Comparison of ENCODE assay signal across 21 cellular contexts in the genomic region with DNA sequence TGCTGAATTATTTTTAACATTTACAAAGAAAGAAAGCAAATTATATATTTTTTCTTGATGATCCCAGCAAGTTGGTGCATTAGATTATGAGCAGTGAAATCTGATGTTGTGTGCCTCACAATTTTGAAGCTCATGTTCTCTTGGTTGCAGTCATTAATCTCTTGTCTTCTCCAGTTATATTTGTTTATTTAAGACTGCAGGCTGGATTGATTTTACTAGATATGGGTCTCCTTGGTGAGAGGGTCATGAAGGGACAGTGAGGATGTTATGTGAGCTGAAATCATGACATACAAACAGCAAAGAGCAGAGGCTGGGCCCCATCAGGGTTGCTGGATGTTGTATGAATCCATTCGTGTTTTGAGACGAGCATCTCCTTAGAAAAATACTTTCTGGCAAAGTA.
"Had no signal": no experiment of that assay in that cellular context is flagged by ENCODE, and none has a peak within 500 bp of the region (broad histone marks: within the 10 kb centered on the region; RNA-seq: fewer than 3 reads in every experiment).

No MANE protein-coding gene starts in this region.

- H3K4me3 ChIP-seq: cardiac muscle cell, left lung, neural progenitor cell, prostate gland, right atrium auricular region, thyroid gland, uterus had no signal

- H3K27ac ChIP-seq: cardiac muscle cell, epithelial cell of prostate, left lung, neural progenitor cell, prostate gland, right atrium auricular region, thyroid gland, uterus had no signal

- H3K27ac Mint-ChIP-seq: activated CD4-positive, alpha-beta memory T cell treated with anti-CD3 and anti-CD28 coated beads for 36 hours; activated CD4-positive, alpha-beta T cell treated with anti-CD3 and anti-CD28 coated beads for 36 hours; activated naive CD8-positive, alpha-beta T cell treated with anti-CD3 and anti-CD28 coated beads for 36 hours; neural progenitor cell; T-helper 2 cell treated with Interferon-gamma antibody and Interleukin-4, amounts not matched to agents 5 μg/mL and 100 μg/mL, for 36 hours; WTC11 had no signal

- H3K36me3 Mint-ChIP-seq: activated CD4-positive, alpha-beta memory T cell treated with anti-CD3 and anti-CD28 coated beads for 36 hours; activated naive CD8-positive, alpha-beta T cell treated with anti-CD3 and anti-CD28 coated beads for 36 hours; neural progenitor cell; WTC11 had no signal

- ATAC-seq: activated CD4-positive, alpha-beta T cell treated with anti-CD3 and anti-CD28 coated beads for 36 hours; left lung; WTC11 had no signal

- H3K9me3 Mint-ChIP-seq: activated CD4-positive, alpha-beta memory T cell treated with anti-CD3 and anti-CD28 coated beads for 36 hours; activated naive CD8-positive, alpha-beta T cell treated with anti-CD3 and anti-CD28 coated beads for 36 hours; T-helper 2 cell treated with Interferon-gamma antibody and Interleukin-4, amounts not matched to agents 5 μg/mL and 100 μg/mL, for 36 hours; WTC11 had no signal

- DNase-seq: activated CD4-positive, alpha-beta memory T cell treated with anti-CD3 and anti-CD28 coated beads for 36 hours; activated CD4-positive, alpha-beta T cell treated with anti-CD3 and anti-CD28 coated beads for 36 hours; activated naive CD8-positive, alpha-beta T cell treated with anti-CD3 and anti-CD28 coated beads for 36 hours; amygdala; foreskin melanocyte; glutamatergic neuron; hypothalamus; kidney; left lung; mammary epithelial cell; stimulated activated CD4-positive, alpha-beta T cell treated with anti-CD3 and anti-CD28 coated beads, Interleukin-2, amount 100 ng/mL, for 24 hours; stimulated activated naive CD4-positive, alpha-beta T cell treated with Interleukin-2 at 50 U/mL for 16 hours; thyroid gland; uterus had no signal

- H3K4me3 Mint-ChIP-seq: activated CD4-positive, alpha-beta memory T cell treated with anti-CD3 and anti-CD28 coated beads for 36 hours; activated CD4-positive, alpha-beta T cell treated with anti-CD3 and anti-CD28 coated beads for 36 hours; activated naive CD8-positive, alpha-beta T cell treated with anti-CD3 and anti-CD28 coated beads for 36 hours; neural progenitor cell; T-helper 2 cell treated with Interferon-gamma antibody and Interleukin-4, amounts not matched to agents 5 μg/mL and 100 μg/mL, for 36 hours; WTC11 had no signal

- H3K27me3 Mint-ChIP-seq: activated CD4-positive, alpha-beta memory T cell treated with anti-CD3 and anti-CD28 coated beads for 36 hours; activated CD4-positive, alpha-beta T cell treated with anti-CD3 and anti-CD28 coated beads for 36 hours; activated naive CD8-positive, alpha-beta T cell treated with anti-CD3 and anti-CD28 coated beads for 36 hours had no signal

- H3K27me3 ChIP-seq: cardiac muscle cell, left lung, neural progenitor cell, right atrium auricular region, thyroid gland, uterus had no signal

- H3K36me3 ChIP-seq: cardiac muscle cell, left lung, neural progenitor cell, prostate gland, right atrium auricular region, thyroid gland, uterus had no signal

- H3K4me1 Mint-ChIP-seq: activated CD4-positive, alpha-beta T cell treated with anti-CD3 and anti-CD28 coated beads for 36 hours; activated naive CD8-positive, alpha-beta T cell treated with anti-CD3 and anti-CD28 coated beads for 36 hours; neural progenitor cell; WTC11 had no signal
